ENCODE assay signal across 1 cellular context in genomic region chr6:11459002-11459658, GRCh38.
TF ChIP-seq lines count a peak whose summit lies in the region.

No MANE protein-coding gene starts in this region.

TF ChIP-seq in GM12878, 131 proteins besides CTCF, POLR2A, EP300 and RAD21 (continued from another document and continues in another):
- TF ChIP-seq ZBTB40 (IDR thresholded peaks at IDR 0.05; ENCODE audit: borderline replicate concordance) = no peak
- TF ChIP-seq HDAC6 (IDR thresholded peaks at IDR 0.05; ENCODE audit: unreplicated experiment) = no peak
- peak in 1 of 2 experiments; percentile 94; a peak in 2 of 4 replicates for TF ChIP-seq ETV6 (conservative IDR thresholded peaks at IDR 0.05 in 1 of 2, IDR thresholded peaks at IDR 0.05 in 1 of 2; ENCODE audit: borderline replicate concordance in 1 of 2, low read depth in 1 of 2)
- peak; percentile 24; the same call in 1 of the 2 replicates for TF ChIP-seq RB1 (IDR thresholded peaks at IDR 0.05; ENCODE audit: borderline replicate concordance)
- TF ChIP-seq MTA2 (IDR thresholded peaks at IDR 0.05; ENCODE audit: low read depth) = peak; percentile 93
- TF ChIP-seq CREB1 (IDR thresholded peaks at IDR 0.05; ENCODE audit: low read depth) = peak; percentile 38; the same call in 1 of the 2 replicates
- TF ChIP-seq ZBTB4 (CRISPR knock-in tag; IDR thresholded peaks at IDR 0.05) = no peak
- 0 out of 3 replicates have a peak, but pooled peaks of 1 of the 2 experiments have one; percentile 13 for TF ChIP-seq EGR1 (IDR thresholded peaks at IDR 0.05; ENCODE audit: borderline replicate concordance in 1 of 2, low read depth in 2 of 2, low read length in 2 of 2)
- TF ChIP-seq NFYA (IDR thresholded peaks at IDR 0.05; ENCODE audit: borderline replicate concordance, low read depth, low read length) = no peak
- peak; percentile 61; the same call in 1 of the 2 replicates for TF ChIP-seq PML (IDR thresholded peaks at IDR 0.05; ENCODE audit: low read length)
- TF ChIP-seq NR2F1 (conservative IDR thresholded peaks at IDR 0.05) = peak; percentile 78
- TF ChIP-seq IKZF1 (conservative IDR thresholded peaks at IDR 0.05) = peak; percentile 93
- no peak for TF ChIP-seq WRNIP1 (IDR thresholded peaks at IDR 0.05; ENCODE audit: borderline replicate concordance, low read depth, low read length)
- TF ChIP-seq ZSCAN29 (IDR thresholded peaks at IDR 0.05) = no peak
- no peak for TF ChIP-seq E2F4 (IDR thresholded peaks at IDR 0.05; ENCODE audit: low read depth, low read length)
- TF ChIP-seq NRF1 (conservative IDR thresholded peaks at IDR 0.05; ENCODE audit: low read depth, low read length) = no peak
- TF ChIP-seq ZNF687 (IDR thresholded peaks at IDR 0.05) = no peak; the same call in 1 of the 2 replicates
- TF ChIP-seq NKRF (conservative IDR thresholded peaks at IDR 0.05) = no peak
- no peak for TF ChIP-seq PAX8 (IDR thresholded peaks at IDR 0.05)
- TF ChIP-seq POU2F2 (IDR thresholded peaks at IDR 0.05; ENCODE audit: borderline replicate concordance, low read depth, low read length) = peak; percentile 76; the same call in 2 of the 3 replicates
- TF ChIP-seq SREBF2 (IDR thresholded peaks at IDR 0.05; ENCODE audit: low read length) = no peak
- TF ChIP-seq ATF7 (IDR thresholded peaks at IDR 0.05; ENCODE audit: low read depth) = peak; percentile 77; the same call in 1 of the 2 replicates
- no peak for TF ChIP-seq CHD4 (IDR thresholded peaks at IDR 0.05)
- peak; percentile 94 for TF ChIP-seq PAX5 (IDR thresholded peaks at IDR 0.05; ENCODE audit: borderline replicate concordance, low read depth, low read length)
- peak; percentile 71 for TF ChIP-seq CUX1 (IDR thresholded peaks at IDR 0.05; ENCODE audit: insufficient replicate concordance, low read depth, low read length)
- peak; percentile 93 for TF ChIP-seq BCL3 (IDR thresholded peaks at IDR 0.05; ENCODE audit: borderline replicate concordance, insufficient read depth, low read depth, low read length, poor library complexity, severe bottlenecking)
- TF ChIP-seq RUNX3 (IDR thresholded peaks at IDR 0.05; ENCODE audit: low read length) = peak; percentile 87
- no peak for TF ChIP-seq FOS (IDR thresholded peaks at IDR 0.05; ENCODE audit: borderline replicate concordance, extremely low read depth, insufficient read length)
- TF ChIP-seq BMI1 (IDR thresholded peaks at IDR 0.05; ENCODE audit: borderline replicate concordance) = peak; percentile 46
- TF ChIP-seq ZBED1 (IDR thresholded peaks at IDR 0.05; ENCODE audit: borderline replicate concordance) = peak; percentile 72; the same call in 1 of the 2 replicates
- TF ChIP-seq KLF5 (IDR thresholded peaks at IDR 0.05; ENCODE audit: partially characterized antibody) = peak; percentile 38
- peak; percentile 88 for TF ChIP-seq RELA (IDR thresholded peaks at IDR 0.05; ENCODE audit: borderline replicate concordance, partially characterized antibody)
- TF ChIP-seq POLR2AphosphoS5 (IDR thresholded peaks at IDR 0.05; ENCODE audit: low read length) = 0 out of 2 replicates have a peak, but pooled peaks have one; percentile 38
- 0 out of 2 replicates have a peak, but pooled peaks have one; percentile 51 for TF ChIP-seq CHD1 (IDR thresholded peaks at IDR 0.05; ENCODE audit: low read depth, low read length)
- TF ChIP-seq ZNF217 (IDR thresholded peaks at IDR 0.05) = peak; percentile 32; the same call in 1 of the 2 replicates
- peak; percentile 95 for TF ChIP-seq BCL11A (IDR thresholded peaks at IDR 0.05; ENCODE audit: low read depth, low read length)
